ENCODE assay signal across 1 cellular context in the genomic region with DNA sequence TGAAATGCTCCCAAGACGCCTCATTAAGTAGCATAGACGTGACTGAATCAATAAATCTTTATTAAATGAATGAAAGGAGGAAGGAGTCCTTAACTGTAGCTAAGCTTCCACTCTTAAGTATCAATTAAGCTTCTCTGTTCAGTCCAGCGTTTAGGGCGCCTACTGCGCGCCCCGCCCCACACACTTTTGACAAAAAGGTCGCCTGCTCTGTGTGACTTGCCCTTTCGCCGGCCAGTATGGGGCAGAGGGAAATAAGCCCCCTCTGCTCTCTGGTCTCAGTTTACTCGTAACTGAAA.
TF ChIP-seq lines count a peak whose summit lies in the region.

No MANE protein-coding gene starts in this region.

TF ChIP-seq in GM12878, 131 proteins besides CTCF, POLR2A, EP300 and RAD21:
- TF ChIP-seq CHD1 (IDR thresholded peaks at IDR 0.05; ENCODE audit: low read depth, low read length) (no peak), YBX1 (IDR thresholded peaks at IDR 0.05) (no peak), IKZF1 (conservative IDR thresholded peaks at IDR 0.05) (no peak), SREBF1 (IDR thresholded peaks at IDR 0.05; ENCODE audit: low read length) (no peak), MYC (IDR thresholded peaks at IDR 0.05; ENCODE audit: insufficient read depth, insufficient read length, insufficient replicate concordance, low read length, severe bottlenecking) (no peak), KDM1A (IDR thresholded peaks at IDR 0.05; ENCODE audit: borderline replicate concordance) (no peak), TCF12 (IDR thresholded peaks at IDR 0.05; ENCODE audit: low read depth, low read length) (no peak)
- TF ChIP-seq, protein P1, sequence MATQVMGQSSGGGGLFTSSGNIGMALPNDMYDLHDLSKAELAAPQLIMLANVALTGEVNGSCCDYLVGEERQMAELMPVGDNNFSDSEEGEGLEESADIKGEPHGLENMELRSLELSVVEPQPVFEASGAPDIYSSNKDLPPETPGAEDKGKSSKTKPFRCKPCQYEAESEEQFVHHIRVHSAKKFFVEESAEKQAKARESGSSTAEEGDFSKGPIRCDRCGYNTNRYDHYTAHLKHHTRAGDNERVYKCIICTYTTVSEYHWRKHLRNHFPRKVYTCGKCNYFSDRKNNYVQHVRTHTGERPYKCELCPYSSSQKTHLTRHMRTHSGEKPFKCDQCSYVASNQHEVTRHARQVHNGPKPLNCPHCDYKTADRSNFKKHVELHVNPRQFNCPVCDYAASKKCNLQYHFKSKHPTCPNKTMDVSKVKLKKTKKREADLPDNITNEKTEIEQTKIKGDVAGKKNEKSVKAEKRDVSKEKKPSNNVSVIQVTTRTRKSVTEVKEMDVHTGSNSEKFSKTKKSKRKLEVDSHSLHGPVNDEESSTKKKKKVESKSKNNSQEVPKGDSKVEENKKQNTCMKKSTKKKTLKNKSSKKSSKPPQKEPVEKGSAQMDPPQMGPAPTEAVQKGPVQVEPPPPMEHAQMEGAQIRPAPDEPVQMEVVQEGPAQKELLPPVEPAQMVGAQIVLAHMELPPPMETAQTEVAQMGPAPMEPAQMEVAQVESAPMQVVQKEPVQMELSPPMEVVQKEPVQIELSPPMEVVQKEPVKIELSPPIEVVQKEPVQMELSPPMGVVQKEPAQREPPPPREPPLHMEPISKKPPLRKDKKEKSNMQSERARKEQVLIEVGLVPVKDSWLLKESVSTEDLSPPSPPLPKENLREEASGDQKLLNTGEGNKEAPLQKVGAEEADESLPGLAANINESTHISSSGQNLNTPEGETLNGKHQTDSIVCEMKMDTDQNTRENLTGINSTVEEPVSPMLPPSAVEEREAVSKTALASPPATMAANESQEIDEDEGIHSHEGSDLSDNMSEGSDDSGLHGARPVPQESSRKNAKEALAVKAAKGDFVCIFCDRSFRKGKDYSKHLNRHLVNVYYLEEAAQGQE (IDR thresholded peaks at IDR 0.05; ENCODE audit: low read depth, low read length), result no peak
TF ChIP-seq in GM12878: peak in this region for 0.
